ENCODE assay signal across 8 cellular contexts in the genomic region with DNA sequence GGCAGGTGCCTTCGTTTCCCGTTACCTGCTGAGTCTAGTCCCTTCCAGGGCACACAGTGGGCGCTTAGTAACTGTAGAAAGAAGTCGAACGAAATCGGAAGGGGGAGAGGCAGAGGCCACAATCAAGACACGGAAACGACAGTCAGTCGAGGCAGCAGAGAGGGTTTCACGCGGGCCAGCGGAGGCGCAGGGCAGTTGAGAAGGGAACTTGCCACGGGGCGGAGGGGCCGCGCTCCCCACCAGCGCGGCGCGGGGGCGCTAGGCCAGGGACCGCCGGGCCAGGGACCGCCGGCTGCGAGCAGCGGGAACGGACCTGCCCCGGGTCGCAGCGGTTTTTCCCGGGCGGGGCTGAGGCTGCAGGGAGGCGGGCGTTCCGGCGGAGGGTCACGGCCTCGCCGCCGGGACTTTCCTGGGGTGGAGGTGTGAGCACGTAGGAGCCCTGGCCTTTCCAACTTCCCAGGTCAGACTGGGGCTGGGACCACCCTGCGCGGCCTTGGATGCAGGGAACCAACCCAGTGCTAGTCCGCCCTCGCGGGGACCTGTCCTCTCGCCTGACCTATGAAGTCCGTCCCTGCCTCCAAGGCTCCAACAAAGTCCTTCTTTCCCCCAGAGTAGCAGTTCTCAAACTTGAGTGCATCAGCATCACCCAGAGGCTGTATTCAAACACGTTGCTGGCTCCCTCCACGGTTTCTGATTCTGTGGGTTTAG.
DNase-seq lines count a peak whose midpoint lies in the region; ATAC-seq, FAIRE-seq and TF ChIP-seq lines count a peak whose summit lies in the region.

No MANE protein-coding gene starts in this region.

- peak; percentile 62 for ATAC-seq in GM19395 (IDR thresholded peaks at IDR 0.05; ENCODE audit: unreplicated experiment)
- peak; percentile 27 for ATAC-seq in HG03558 (IDR thresholded peaks at IDR 0.05; ENCODE audit: extremely low read depth, unreplicated experiment)
- ATAC-seq in activated CD8-positive, alpha-beta T cell treated with anti-CD3 and anti-CD28 coated beads, Interleukin-2, amount 10 ng/mL, durations not matched to agents 7 days and 5 days, result peak; percentile 88
- ATAC-seq in mucosa of descending colon, result peak; percentile 73
- peak; percentile 79 to 84 for ATAC-seq in stimulated activated naive B cell treated with anti-CD40 and anti-IgM and Interleukin-4, amounts not matched to agents 10 μg/mL and 1 μg/mL and 100 μg/mL, for 72 hours (replicated peaks)

- POLR2A ChIA-PET in activated CD8-positive, alpha-beta T cell treated with anti-CD3 and anti-CD28 coated beads, Interleukin-2, amount 10 ng/mL, durations not matched to agents 7 days and 5 days (lab: Charles Lee), result no interaction called here
- POLR2A ChIA-PET in endothelial cell of umbilical vein (lab: Charles Lee), result no interaction called here

- no peaks in the 10 kb centered on the region for H4K20me1 ChIP-seq in endothelial cell of umbilical vein (replicated peaks; ENCODE audit: control insufficient read depth, extremely low read depth, insufficient read depth, low read length)

- H3K27me3 ChIP-seq in endothelial cell of umbilical vein (ENCODE audit: control insufficient read depth in 2 of 2, insufficient read depth in 2 of 2, low read length in 2 of 2), result no peaks in the 10 kb centered on the region

- H3K4me1 Mint-ChIP-seq in activated CD8-positive, alpha-beta T cell treated with anti-CD3 and anti-CD28 coated beads, Interleukin-2, amount 10 ng/mL, durations not matched to agents 7 days and 5 days (ENCODE audit: low read depth), result peaks cover 35% of the 10 kb centered on the region
- H3K4me1 Mint-ChIP-seq in stimulated activated naive B cell treated with anti-CD40 and anti-IgM and Interleukin-4, amounts not matched to agents 10 μg/mL and 1 μg/mL and 100 μg/mL, for 72 hours, result peaks cover 44 to 77% of the 10 kb centered on the region in 2 donors

- CTCF ChIA-PET in activated CD8-positive, alpha-beta T cell treated with anti-CD3 and anti-CD28 coated beads, Interleukin-2, amount 10 ng/mL, durations not matched to agents 7 days and 5 days (lab: Charles Lee), result no interaction called here
- CTCF ChIA-PET in endothelial cell of umbilical vein (lab: Charles Lee), result no interaction called here

- peak overlapping the region; percentile 80 for H3K4me3 Mint-ChIP-seq in activated CD8-positive, alpha-beta T cell treated with anti-CD3 and anti-CD28 coated beads, Interleukin-2, amount 10 ng/mL, durations not matched to agents 7 days and 5 days
- peak overlapping the region; percentile 93 for H3K4me3 Mint-ChIP-seq in stimulated activated naive B cell treated with anti-CD40 and anti-IgM and Interleukin-4, amounts not matched to agents 10 μg/mL and 1 μg/mL and 100 μg/mL, for 72 hours

- no peaks in the 10 kb centered on the region for H3K79me2 ChIP-seq in endothelial cell of umbilical vein (ENCODE audit: control insufficient read depth, insufficient read depth, low read length)

- no peaks in the 10 kb centered on the region for H3K9me1 ChIP-seq in endothelial cell of umbilical vein (replicated peaks; ENCODE audit: control insufficient read depth, extremely low read depth, insufficient read depth, low read length)

- H3K36me3 Mint-ChIP-seq in activated CD8-positive, alpha-beta T cell treated with anti-CD3 and anti-CD28 coated beads, Interleukin-2, amount 10 ng/mL, durations not matched to agents 7 days and 5 days (ENCODE audit: low read depth), result no peaks in the 10 kb centered on the region
- H3K36me3 Mint-ChIP-seq in stimulated activated naive B cell treated with anti-CD40 and anti-IgM and Interleukin-4, amounts not matched to agents 10 μg/mL and 1 μg/mL and 100 μg/mL, for 72 hours, result no peaks in the 10 kb centered on the region

- intact Hi-C loops in endothelial cell of umbilical vein (cut with micrococcal nuclease), result no loop called here
- intact Hi-C loops in mucosa of descending colon (cut with DNase I, micrococcal nuclease), result no loop called here

- peak; percentile 49 for TF ChIP-seq CTCF in AG10803 (conservative IDR thresholded peaks at IDR 0.05; ENCODE audit: low read length)
- peak; percentile 13 to 17 for TF ChIP-seq CTCF in endothelial cell of umbilical vein (IDR thresholded peaks at IDR 0.05; ENCODE audit: extremely low read depth in 1 of 2, insufficient read depth in 1 of 2, low read depth in 1 of 2, low read length in 2 of 2)
- TF ChIP-seq CTCF in mucosa of descending colon (IDR thresholded peaks at IDR 0.05), result no peak

- H3K4me3 ChIP-seq in AG10803 (ENCODE audit: low read length), result peak overlapping the region; percentile 59
- H3K4me3 ChIP-seq in endothelial cell of umbilical vein (replicated peaks in 1 of 3; ENCODE audit: insufficient read depth in 1 of 3, low read depth in 1 of 3, low read length in 3 of 3), result peak overlapping the region; percentile 18 to 59 (median 34)
- H3K4me3 ChIP-seq in mucosa of descending colon, result no peak overlapping the region

- peak overlapping the region; percentile 85 for H3K27ac Mint-ChIP-seq in activated CD8-positive, alpha-beta T cell treated with anti-CD3 and anti-CD28 coated beads, Interleukin-2, amount 10 ng/mL, durations not matched to agents 7 days and 5 days
- H3K27ac Mint-ChIP-seq in stimulated activated naive B cell treated with anti-CD40 and anti-IgM and Interleukin-4, amounts not matched to agents 10 μg/mL and 1 μg/mL and 100 μg/mL, for 72 hours, result peak overlapping the region; percentile 98

- FAIRE-seq in endothelial cell of umbilical vein (lab: Jason Lieb, UNC), result peak; percentile 75

- H3K4me1 ChIP-seq in endothelial cell of umbilical vein (ENCODE audit: control insufficient read depth, extremely low read depth, insufficient read depth, low read length) (peaks cover 50% of the 10 kb centered on the region), mucosa of descending colon (ENCODE audit: low read depth) (peaks cover 10% of the 10 kb centered on the region)

- H3K4me2 ChIP-seq in endothelial cell of umbilical vein (ENCODE audit: insufficient read depth, low read length), result peak overlapping the region; percentile 81

- H3K27ac ChIP-seq in endothelial cell of umbilical vein (ENCODE audit: insufficient read depth, low read depth, low read length), result peak overlapping the region; percentile 59

- no peaks in the 10 kb centered on the region for H3K9me3 Mint-ChIP-seq in activated CD8-positive, alpha-beta T cell treated with anti-CD3 and anti-CD28 coated beads, Interleukin-2, amount 10 ng/mL, durations not matched to agents 7 days and 5 days (ENCODE audit: insufficient read depth)
- H3K9me3 Mint-ChIP-seq in stimulated activated naive B cell treated with anti-CD40 and anti-IgM and Interleukin-4, amounts not matched to agents 10 μg/mL and 1 μg/mL and 100 μg/mL, for 72 hours, result no peaks in the 10 kb centered on the region

- H3K27me3 Mint-ChIP-seq in activated CD8-positive, alpha-beta T cell treated with anti-CD3 and anti-CD28 coated beads, Interleukin-2, amount 10 ng/mL, durations not matched to agents 7 days and 5 days (ENCODE audit: low read depth), result no peaks in the 10 kb centered on the region
- no peaks in the 10 kb centered on the region for H3K27me3 Mint-ChIP-seq in stimulated activated naive B cell treated with anti-CD40 and anti-IgM and Interleukin-4, amounts not matched to agents 10 μg/mL and 1 μg/mL and 100 μg/mL, for 72 hours

- H3K36me3 ChIP-seq in endothelial cell of umbilical vein (ENCODE audit: control insufficient read depth in 2 of 2, extremely low read depth in 1 of 2, insufficient read depth in 2 of 2, low read length in 2 of 2) (no peaks in the 10 kb centered on the region), mucosa of descending colon (ENCODE audit: low read depth) (no peaks in the 10 kb centered on the region)

- H3K9ac ChIP-seq in endothelial cell of umbilical vein (replicated peaks; ENCODE audit: extremely low read depth, insufficient read depth, low read length), result peak overlapping the region; percentile 67

- no peaks in the 10 kb centered on the region for H3K9me3 ChIP-seq in endothelial cell of umbilical vein (replicated peaks; ENCODE audit: control insufficient read depth, insufficient read depth, low read length)
- H3K9me3 ChIP-seq in mucosa of descending colon, result no peaks in the 10 kb centered on the region

- dilution Hi-C loops in endothelial cell of umbilical vein (cut with MboI; ENCODE audit: extremely low pct_ligation_motif_present, low sequenced_read_pairs), result no loop called here

- TF ChIP-seq POLR2A in endothelial cell of umbilical vein (IDR thresholded peaks at IDR 0.05; ENCODE audit: low read depth, low read length), result peak; percentile 34

- no TSS peak for BruUV-seq in endothelial cell of umbilical vein (replicated peaks; lab: Mats Ljungman, UMichigan)

- peak overlapping the region; percentile 96 for H2AFZ ChIP-seq in endothelial cell of umbilical vein (ENCODE audit: low read depth, low read length)

- DNase-seq in AG10803 (ENCODE audit: low read depth) (peak; percentile 63), endothelial cell of umbilical vein (ENCODE audit: low read depth, low spot score) (peak; percentile 46), mucosa of descending colon (peak; percentile 55 to 76 (median 68)), NCI-H2171 treated with DMSO at 0.1 percent for 48 hours (lab: John Stamatoyannopoulos, UW) (no peak)
- DNase-seq in activated CD8-positive, alpha-beta T cell treated with anti-CD3 and anti-CD28 coated beads, Interleukin-2, amount 10 ng/mL, durations not matched to agents 7 days and 5 days, result peak; percentile 57
- DNase-seq in stimulated activated naive B cell treated with anti-CD40 and anti-IgM and Interleukin-4, amounts not matched to agents 10 μg/mL and 1 μg/mL and 100 μg/mL, for 72 hours, result peak; percentile 77

TF ChIP-seq in endothelial cell of umbilical vein, 7 proteins besides CTCF, POLR2A, EP300 and RAD21:
- TF ChIP-seq, protein P1, sequence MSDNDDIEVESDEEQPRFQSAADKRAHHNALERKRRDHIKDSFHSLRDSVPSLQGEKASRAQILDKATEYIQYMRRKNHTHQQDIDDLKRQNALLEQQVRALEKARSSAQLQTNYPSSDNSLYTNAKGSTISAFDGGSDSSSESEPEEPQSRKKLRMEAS (IDR thresholded peaks at IDR 0.05; ENCODE audit: insufficient read depth, insufficient read length), result no peak
- peak; percentile 39 for TF ChIP-seq POLR2AphosphoS5 (IDR thresholded peaks at IDR 0.05; ENCODE audit: insufficient read depth, low read depth, low read length)

Comparison
In these comparisons a context has a peak if more than half of its experiments do, and no peak if none do; other contexts are left out.
1. ATAC-seq: peak in every context shown above with its lines; median percentile 88 in activated CD8-positive, alpha-beta T cell treated with anti-CD3 and anti-CD28 coated beads, Interleukin-2, amount 10 ng/mL, durations not matched to agents 7 days and 5 days; 82 in stimulated activated naive B cell treated with anti-CD40 and anti-IgM and Interleukin-4, amounts not matched to agents 10 μg/mL and 1 μg/mL and 100 μg/mL, for 72 hours; 73 in mucosa of descending colon; 62 in GM19395; 27 in HG03558.